7 cellular contexts compared by ENCODE assay signal in genomic region chr2:173898178-173898668, GRCh38.
DNase-seq lines count a peak whose midpoint lies in the region; ATAC-seq and TF ChIP-seq lines count a peak whose summit lies in the region.

No MANE protein-coding gene starts in this region.

- no peak overlapping the region for H3K9ac ChIP-seq in MM.1S (ENCODE audit: low read length)

- H3K9me3 Mint-ChIP-seq in nephron progenitor cell = no peaks in the 10 kb centered on the region

- no peak overlapping the region for H3K4me3 Mint-ChIP-seq in nephron progenitor cell

- ATAC-seq in GM19023 (IDR thresholded peaks at IDR 0.05; ENCODE audit: unreplicated experiment) (peak; percentile 95), HG02623 (IDR thresholded peaks at IDR 0.05; ENCODE audit: unreplicated experiment) (peak; percentile 97)

- H3K4me1 ChIP-seq in MM.1S (ENCODE audit: low read length) = peaks cover 9% of the 10 kb centered on the region
- H3K4me1 ChIP-seq in effector memory CD4-positive, alpha-beta T cell (ENCODE audit: control insufficient read depth, insufficient read depth, low read length, poor library complexity, severe bottlenecking) = peaks cover 4% of the 10 kb centered on the region

- H2AFZ ChIP-seq in MM.1S (ENCODE audit: low read length) = no peak overlapping the region

- no peaks in the 10 kb centered on the region for H3K9me3 ChIP-seq in MM.1S (replicated peaks; ENCODE audit: insufficient read depth, low read length)
- no peaks in the 10 kb centered on the region for H3K9me3 ChIP-seq in effector memory CD4-positive, alpha-beta T cell (ENCODE audit: control insufficient read depth, low read length)

- no peaks in the 10 kb centered on the region for H3K36me3 ChIP-seq in MM.1S (replicated peaks; ENCODE audit: insufficient read depth, low read length)
- H3K36me3 ChIP-seq in effector memory CD4-positive, alpha-beta T cell (ENCODE audit: control insufficient read depth, insufficient read depth, low read length) = no peaks in the 10 kb centered on the region

- no peaks in the 10 kb centered on the region for H3K9me2 ChIP-seq in MM.1S (replicated peaks; ENCODE audit: insufficient read depth, low read length)

- peak overlapping the region; percentile 31; the same call in 1 of the 2 replicates for H3K27ac ChIP-seq in MM.1S (ENCODE audit: low read length)
- no peak overlapping the region for H3K27ac ChIP-seq in effector memory CD4-positive, alpha-beta T cell (ENCODE audit: insufficient read depth, low read length, poor library complexity, severe bottlenecking)

- H4K20me1 ChIP-seq in MM.1S (ENCODE audit: insufficient read depth, low read length) = no peaks in the 10 kb centered on the region

- H3K4me1 Mint-ChIP-seq in nephron progenitor cell = peaks cover 24% of the 10 kb centered on the region

- TF ChIP-seq CTCF in MM.1S (IDR thresholded peaks at IDR 0.05; ENCODE audit: low read length) (no peak), nephron progenitor cell (IDR thresholded peaks at IDR 0.05) (no peak)

- H3K4me3 ChIP-seq in MM.1S (ENCODE audit: low read length) = no peak overlapping the region
- H3K4me3 ChIP-seq in effector memory CD4-positive, alpha-beta T cell (ENCODE audit: insufficient read depth, low read depth, low read length, poor library complexity, severe bottlenecking) = no peak overlapping the region

- no peaks in the 10 kb centered on the region for H3K27me3 ChIP-seq in MM.1S (replicated peaks; ENCODE audit: insufficient read depth, low read length)
- no peaks in the 10 kb centered on the region for H3K27me3 ChIP-seq in effector memory CD4-positive, alpha-beta T cell (replicated peaks; ENCODE audit: control insufficient read depth, insufficient read depth, low read length, poor library complexity, severe bottlenecking)

- H3K27ac Mint-ChIP-seq in nephron progenitor cell = peak overlapping the region; percentile 7

- no peaks in the 10 kb centered on the region for H3K27me3 Mint-ChIP-seq in nephron progenitor cell (ENCODE audit: low read depth, poor library complexity)

- no peak overlapping the region for H3K4me2 ChIP-seq in MM.1S (ENCODE audit: low read depth, low read length)

- peak; percentile 42 for DNase-seq in MM.1S
- DNase-seq in nephron progenitor cell = no peak
- DNase-seq in RKO (ENCODE audit: low spot score) = no peak
- DNase-seq in NCI-H1436 treated with DMSO at 0.1 percent for 48 hours (lab: John Stamatoyannopoulos, UW) = no peak
- no peak for DNase-seq in effector memory CD4-positive, alpha-beta T cell

- peaks cover 8% of the 10 kb centered on the region; the same call in 1 of the 2 replicates for H3F3A ChIP-seq in MM.1S (ENCODE audit: insufficient read depth, low read length)

- no peaks in the 10 kb centered on the region for H3K79me2 ChIP-seq in MM.1S (ENCODE audit: low read length)

- no peaks in the 10 kb centered on the region for H3K36me3 Mint-ChIP-seq in nephron progenitor cell (ENCODE audit: low read depth)
